ENCODE assay signal across 8 cellular contexts in genomic region chr5:10856646-10857332, GRCh38.
DNase-seq lines count a peak whose midpoint lies in the region; ATAC-seq and TF ChIP-seq lines count a peak whose summit lies in the region.

No MANE protein-coding gene starts in this region.

- TF ChIP-seq CTCF in SU-DHL-6 (IDR thresholded peaks at IDR 0.05; ENCODE audit: insufficient read depth, low read length, poor library complexity, severe bottlenecking) (peak; percentile 40), type B pancreatic cell (conservative IDR thresholded peaks at IDR 0.05) (peak; percentile 98)

- H4K20me1 ChIP-seq in SU-DHL-6 (ENCODE audit: low read depth, low read length): no peaks in the 10 kb centered on the region

- peaks cover 11% of the 10 kb centered on the region for H3K4me1 Mint-ChIP-seq in type B pancreatic cell (ENCODE audit: unreplicated experiment)

- H3K27me3 ChIP-seq in SU-DHL-6 (ENCODE audit: low read length) (no peaks in the 10 kb centered on the region), mesendoderm (ENCODE audit: insufficient read depth, low read length, poor library complexity) (no peaks in the 10 kb centered on the region)

- H3K36me3 ChIP-seq in SU-DHL-6 (ENCODE audit: low read length) (no peaks in the 10 kb centered on the region), mesendoderm (ENCODE audit: control insufficient read depth, insufficient read depth, low read length) (no peaks in the 10 kb centered on the region)

- peak overlapping the region; percentile 31 for H3K56ac ChIP-seq in mesendoderm (ENCODE audit: low read length)

- WGBS in mesendoderm (ENCODE audit: extremely low coverage, insufficient coverage, low lambda C conversion rate): no CpG with 5 or more reads among the region's 16 CpGs

- H3K9ac ChIP-seq in SU-DHL-6 (ENCODE audit: low read length) (no peak overlapping the region), mesendoderm (ENCODE audit: low read length) (no peak overlapping the region)

- H2BK120ac ChIP-seq in mesendoderm (ENCODE audit: low read depth, low read length): no peak overlapping the region

- no peak overlapping the region for H2BK15ac ChIP-seq in mesendoderm (replicated peaks; ENCODE audit: low read depth)

- peak overlapping the region; percentile 4 for H3K27ac Mint-ChIP-seq in type B pancreatic cell

- peaks cover 8% of the 10 kb centered on the region for H3K9me3 Mint-ChIP-seq in type B pancreatic cell

- peaks cover 38% of the 10 kb centered on the region for H3K27me3 Mint-ChIP-seq in type B pancreatic cell

- H3K4me3 ChIP-seq in SU-DHL-6 (ENCODE audit: insufficient read depth, low read length, poor library complexity, severe bottlenecking) (no peak overlapping the region), mesendoderm (ENCODE audit: low read length) (no peak overlapping the region)

- no peaks in the 10 kb centered on the region for H3K79me1 ChIP-seq in mesendoderm (ENCODE audit: low read length)

- no peak overlapping the region for H2AFZ ChIP-seq in SU-DHL-6 (ENCODE audit: low read depth, low read length, severe bottlenecking)

- H3K4me2 ChIP-seq in SU-DHL-6 (ENCODE audit: low read depth, low read length, poor library complexity, severe bottlenecking) (no peak overlapping the region), mesendoderm (ENCODE audit: low read length) (peak overlapping the region; percentile 16)

- DNase-seq in CMK (ENCODE audit: low read depth) (peak; percentile 14), ecto neural progenitor cell (ENCODE audit: low spot score) (peak; percentile 93), mesendoderm (peak; percentile 92), type B pancreatic cell (ENCODE audit: extremely low spot score, unreplicated experiment) (peak; percentile 79), GF-D8 (lab: John Stamatoyannopoulos, UW) (no peak)

- no peak overlapping the region for H3K23ac ChIP-seq in mesendoderm (ENCODE audit: low read length)

- H3K27ac ChIP-seq in SU-DHL-6 (ENCODE audit: low read depth, low read length) (no peak overlapping the region), mesendoderm (ENCODE audit: low read depth, low read length) (no peak overlapping the region)

- no peak overlapping the region for H4K5ac ChIP-seq in mesendoderm (ENCODE audit: low read length)

- H3K18ac ChIP-seq in mesendoderm (ENCODE audit: low read length): no peak overlapping the region

- no peaks in the 10 kb centered on the region for H3K9me2 ChIP-seq in SU-DHL-6 (replicated peaks; ENCODE audit: insufficient read depth, low read length)

- no peak overlapping the region for H2BK5ac ChIP-seq in mesendoderm (ENCODE audit: low read length)

- H3K4me1 ChIP-seq in mesendoderm (ENCODE audit: control insufficient read depth, low read depth, low read length): peaks cover 1% of the 10 kb centered on the region

- H3K36me3 Mint-ChIP-seq in type B pancreatic cell: no peaks in the 10 kb centered on the region

- ATAC-seq in HG02798 (IDR thresholded peaks at IDR 0.05; ENCODE audit: poor library complexity, unreplicated experiment): peak; percentile 33
- no peak for ATAC-seq in HG02678 (IDR thresholded peaks at IDR 0.05; ENCODE audit: unreplicated experiment)

- H2AK5ac ChIP-seq in mesendoderm (ENCODE audit: low read length): no peak overlapping the region

- H4K8ac ChIP-seq in mesendoderm (ENCODE audit: low read depth, low read length): no peak overlapping the region

- no peak overlapping the region for H3K4ac ChIP-seq in mesendoderm (ENCODE audit: low read depth, low read length)

- no peaks in the 10 kb centered on the region for H3F3A ChIP-seq in SU-DHL-6 (ENCODE audit: insufficient read depth)

- H3K79me2 ChIP-seq in SU-DHL-6 (ENCODE audit: insufficient read depth, low read length): no peaks in the 10 kb centered on the region
- no peaks in the 10 kb centered on the region for H3K79me2 ChIP-seq in mesendoderm (ENCODE audit: control insufficient read depth, insufficient read depth, low read length)

- H3K4me3 Mint-ChIP-seq in type B pancreatic cell: peak overlapping the region; percentile 17

- H3K9me3 ChIP-seq in SU-DHL-6 (ENCODE audit: insufficient read depth, low read length): no peaks in the 10 kb centered on the region
